Comparison of ENCODE assay signal across 9 cellular contexts in genomic region chr17:19672009-19672837, GRCh38.
A peak's percentile ranks its signal among the peaks of the same experiment; 100 is the strongest.
DNase-seq lines count a peak whose midpoint lies in the region; ATAC-seq and TF ChIP-seq lines count a peak whose summit lies in the region.
"Had no signal": no experiment of that assay in that cellular context is flagged by ENCODE, and none has a peak within 500 bp of the region (broad histone marks: within the 10 kb centered on the region; RNA-seq: fewer than 3 reads in every experiment).

No MANE protein-coding gene starts in this region.

- H3K9me3 ChIP-seq in OCI-LY1 (ENCODE audit: low read length), result no peaks in the 10 kb centered on the region

- H4K20me1 ChIP-seq in OCI-LY1 (ENCODE audit: insufficient read depth, low read length), result no peaks in the 10 kb centered on the region

- H3K27me3 ChIP-seq in OCI-LY1 (ENCODE audit: insufficient read depth, low read length), result no peaks in the 10 kb centered on the region

- no peak overlapping the region for H2AFZ ChIP-seq in OCI-LY1 (ENCODE audit: low read length)

- H3F3A ChIP-seq in OCI-LY1 (ENCODE audit: insufficient read depth, low read length), result no peaks in the 10 kb centered on the region

- peaks cover 58% of the 10 kb centered on the region for H3K36me3 Mint-ChIP-seq in nephron (ENCODE audit: low read depth)

- H3K9ac ChIP-seq in OCI-LY1 (ENCODE audit: low read length), result no peak overlapping the region

- no peaks in the 10 kb centered on the region for H3K9me2 ChIP-seq in OCI-LY1 (ENCODE audit: low read depth, low read length)

- H3K9me3 Mint-ChIP-seq in nephron, result no peaks in the 10 kb centered on the region

- H3K27ac ChIP-seq in OCI-LY1 (ENCODE audit: low read depth, low read length, poor library complexity, severe bottlenecking), result no peak overlapping the region

- no peak for ATAC-seq in GM18520 (IDR thresholded peaks at IDR 0.05; ENCODE audit: unreplicated experiment)
- ATAC-seq in HG03565 (IDR thresholded peaks at IDR 0.05; ENCODE audit: unreplicated experiment), result no peak

- H3K27ac Mint-ChIP-seq in nephron, result peak overlapping the region; percentile 37 to 93 (median 62)

- no peaks in the 10 kb centered on the region for H3K79me2 ChIP-seq in OCI-LY1 (ENCODE audit: insufficient read depth, low read length)

- H3K4me2 ChIP-seq in OCI-LY1 (ENCODE audit: low read length), result no peak overlapping the region

- no peak overlapping the region for H3K4me3 Mint-ChIP-seq in nephron

- H3K27me3 Mint-ChIP-seq in nephron (ENCODE audit: low read depth), result no peaks in the 10 kb centered on the region

- H3K4me1 Mint-ChIP-seq in nephron, result peaks cover 10% of the 10 kb centered on the region

- peak; percentile 35 for TF ChIP-seq CTCF in AG09319 (IDR thresholded peaks at IDR 0.05; ENCODE audit: low read depth, low read length)
- TF ChIP-seq CTCF in OCI-LY1 (IDR thresholded peaks at IDR 0.05; ENCODE audit: low read length), result peak; percentile 34; the same call in 1 of the 2 replicates
- peak; percentile 36 for TF ChIP-seq CTCF in fibroblast of pulmonary artery (IDR thresholded peaks at IDR 0.05; ENCODE audit: low read length, missing control alignments)
- no peak for TF ChIP-seq CTCF in nephron (IDR thresholded peaks at IDR 0.05; ENCODE audit: unreplicated experiment in 3 of 3)

- DNase-seq in AG09319 (ENCODE audit: extremely low read depth, low read depth) (no peak), fibroblast of pulmonary artery (ENCODE audit: low read depth) (no peak), Kasumi-1 (lab: John Stamatoyannopoulos, UW) (no peak)
- no peak for DNase-seq in stimulated activated CD4-positive, alpha-beta T cell treated with anti-CD3 and anti-CD28 coated beads, Interleukin-12 subunit alpha, Interleukin-12 subunit beta, amount 100 ng/mL, for 4 hours
- DNase-seq: DMS153 had no signal

- H3K4me1 ChIP-seq in OCI-LY1 (ENCODE audit: insufficient read depth, low read length, severe bottlenecking), result no peaks in the 10 kb centered on the region

- no peak overlapping the region for H3K4me3 ChIP-seq in OCI-LY1 (ENCODE audit: low read depth, low read length, poor library complexity, severe bottlenecking)
- no peak overlapping the region for H3K4me3 ChIP-seq in fibroblast of pulmonary artery (replicated peaks; ENCODE audit: low read depth, low read length)

- no peaks in the 10 kb centered on the region for H3K36me3 ChIP-seq in OCI-LY1 (ENCODE audit: insufficient read depth, low read length)

Comparison
In these comparisons a context has a peak if more than half of its experiments do, and no peak if none do; other contexts are left out.
1. CTCF ChIP-seq: peak in AG09319 (single experiment), OCI-LY1 (single experiment) and fibroblast of pulmonary artery (single experiment); none in nephron (0 of 3).